8 cellular contexts compared by ENCODE assay signal in genomic region chr2:47174731-47175361, GRCh38. TPM values are rescaled to one million over a fixed set of nuclear protein-coding genes. Genes with fewer than 3 reads are reported as not detected.
DNase-seq lines count a peak whose midpoint lies in the region; ATAC-seq and TF ChIP-seq lines count a peak whose summit lies in the region.

No MANE protein-coding gene starts in this region.

- no peaks in the 10 kb centered on the region for H3K27me3 Mint-ChIP-seq in activated naive CD8-positive, alpha-beta T cell

- ATAC-seq in right cardiac atrium (peak in 1 of 2 donors; percentile 20), gastrocnemius medialis (peak; percentile 57 to 60), HG02610 (IDR thresholded peaks at IDR 0.05; ENCODE audit: unreplicated experiment) (no peak), HG02870 (IDR thresholded peaks at IDR 0.05; ENCODE audit: unreplicated experiment) (no peak)

- no peaks in the 10 kb centered on the region for H3K9me3 Mint-ChIP-seq in activated naive CD8-positive, alpha-beta T cell (ENCODE audit: low read depth)

- H3K27ac ChIP-seq in right cardiac atrium (ENCODE audit: low read length) (peak overlapping the region; percentile 96), gastrocnemius medialis (peak overlapping the region; percentile 96 to 100 (median 99))

- H3K4me1 Mint-ChIP-seq in activated naive CD8-positive, alpha-beta T cell (ENCODE audit: low read depth): peaks cover 65% of the 10 kb centered on the region

- WGBS in right cardiac atrium: under 1% methylated on average over 15 of the region's 15 CpGs

- H3K27me3 ChIP-seq in right cardiac atrium (ENCODE audit: control insufficient read depth, insufficient read depth): no peaks in the 10 kb centered on the region
- no peaks in the 10 kb centered on the region for H3K27me3 ChIP-seq in gastrocnemius medialis

- peak overlapping the region; percentile 99 for H3K4me3 Mint-ChIP-seq in activated naive CD8-positive, alpha-beta T cell

- in situ Hi-C loops in gastrocnemius medialis (cut with MboI; ENCODE audit: low sequenced_read_pairs in 4 of 4): loop anchor here in 1 of 4 donors (25.0 kb wide), 1 partner anchor 163 kb away; no protein-coding TSS in a partner anchor

- intact Hi-C loops in right cardiac atrium (cut with DNase I): no loop called here
- intact Hi-C loops in gastrocnemius medialis (cut with DNase I; ENCODE audit: low total_unique reads): no loop called here

- no peak for TF ChIP-seq CTCF in gastrocnemius medialis (IDR thresholded peaks at IDR 0.05 in 4 of 5, conservative IDR thresholded peaks at IDR 0.05 in 1 of 5)

- no peaks in the 10 kb centered on the region for H3K4me1 ChIP-seq in right cardiac atrium (ENCODE audit: control insufficient read depth, insufficient read depth, low read length)
- H3K4me1 ChIP-seq in gastrocnemius medialis: peaks cover 49 to 53% of the 10 kb centered on the region in 2 donors

- H3K36me3 ChIP-seq in gastrocnemius medialis: no peaks in the 10 kb centered on the region

- H3K9me3 ChIP-seq in right cardiac atrium (ENCODE audit: control insufficient read depth, low read length) (no peaks in the 10 kb centered on the region), gastrocnemius medialis (no peaks in the 10 kb centered on the region)

- H3K4me3 ChIP-seq in right cardiac atrium (ENCODE audit: low read length) (peak overlapping the region; percentile 88), gastrocnemius medialis (peak overlapping the region; percentile 80 to 96 (median 90))

- TF ChIP-seq POLR2A in gastrocnemius medialis (IDR thresholded peaks at IDR 0.05): no peak

- H3K36me3 Mint-ChIP-seq in activated naive CD8-positive, alpha-beta T cell: peaks cover 7% of the 10 kb centered on the region

- peak overlapping the region; percentile 96 for H3K27ac Mint-ChIP-seq in activated naive CD8-positive, alpha-beta T cell

- DNase-seq in stimulated activated CD4-positive, alpha-beta T cell treated with anti-CD3 and anti-CD28 coated beads, Interleukin-15, amount 100 ng/mL, for 24 hours: peak; percentile 43
- DNase-seq in stimulated activated CD4-positive, alpha-beta T cell treated with anti-CD3 and anti-CD28 coated beads, Interleukin-4, amount 100 ng/mL, for 1 hour: no peak
- peak; percentile 71 for DNase-seq in NCI-H226
- DNase-seq in right cardiac atrium: peak in 2 of 3 donors; percentile 32 to 66
- peak; percentile 72 to 85 for DNase-seq in gastrocnemius medialis

RNA-seq across cellular contexts. Expression of gene CALM2, which starts 1.5 kb away (rescaled TPM):
- 100 to 1,000 TPM; 281 to 612 (median 394) TPM for total RNA-seq in right cardiac atrium
- polyA plus RNA-seq in right cardiac atrium: 421 TPM
- total RNA-seq in gastrocnemius medialis: 100 to 1,000 TPM; 129 to 195 (median 149) TPM

RNA-seq across cellular contexts. Expression of gene STPG4, which starts 19.7 kb away (rescaled TPM):
- total RNA-seq in right cardiac atrium: under 1 TPM in 2 of 4 donors, not detected in 2; 0.20 to 0.29 TPM
- polyA plus RNA-seq in right cardiac atrium: not detected
- under 1 TPM in 1 of 4 donors, not detected in 3; 0.33 TPM for total RNA-seq in gastrocnemius medialis

Comparison
In these comparisons a context has a peak if more than half of its experiments do, and no peak if none do; other contexts are left out.
1. ATAC-seq: peak in gastrocnemius medialis (2 of 2); none in HG02610 (single experiment) and HG02870 (single experiment).